In genomic region chr19:14419038-14419813, GRCh38 we compare ENCODE assay signal across 8 cellular contexts. TPM values are rescaled to one million over a fixed set of nuclear protein-coding genes. Genes with fewer than 3 reads are reported as not detected.
A peak's percentile ranks its signal among the peaks of the same experiment; 100 is the strongest.
DNase-seq lines count a peak whose midpoint lies in the region; ATAC-seq, FAIRE-seq and TF ChIP-seq lines count a peak whose summit lies in the region.

TSS of gene DDX39A (minus strand) at chr19:14419341. CDS start at chr19:14413220, 6,121 bp downstream.

- H2AFZ ChIP-seq in OCI-LY3 (ENCODE audit: low read depth, low read length): peak within 1 kb of the TSS; percentile 64; the same call in 1 of the 2 replicates
- peak within 1 kb of the TSS; percentile 98 for H2AFZ ChIP-seq in endothelial cell of umbilical vein (ENCODE audit: low read depth, low read length)

- dilution Hi-C loops in endothelial cell of umbilical vein (cut with MboI; ENCODE audit: extremely low pct_ligation_motif_present, low sequenced_read_pairs): no loop called here

- H3K4me3 ChIP-seq in OCI-LY3 (ENCODE audit: low read length) (peak within 1 kb of the TSS; percentile 98), endothelial cell of umbilical vein (replicated peaks in 1 of 3; ENCODE audit: insufficient read depth in 1 of 3, low read depth in 1 of 3, low read length in 3 of 3) (peak within 1 kb of the TSS; percentile 78 to 98 (median 82))

- CTCF ChIA-PET in endothelial cell of umbilical vein (lab: Charles Lee): interaction anchor here (1.7 to 1.9 kb wide), 2 partner anchors 13 to 53 kb away, joined by 5 to 8 read pairs; no protein-coding TSS in a partner anchor

- peak; percentile 99 for FAIRE-seq in endothelial cell of umbilical vein (lab: Jason Lieb, UNC)

- intact Hi-C loops in endothelial cell of umbilical vein (cut with micrococcal nuclease): loop anchor here (1.0 kb wide), 2 partner anchors 13 to 16 kb away; no protein-coding TSS in a partner anchor

- DNase-seq in D341Med (ENCODE audit: low spot score) (peak; percentile 97), HuH-7 (ENCODE audit: low spot score) (peak; percentile 97), endothelial cell of umbilical vein (ENCODE audit: low read depth, low spot score) (peak; percentile 99), midbrain (lab: John Stamatoyannopoulos, UW) (peak; percentile 99)
- peak; percentile 93 for DNase-seq in activated CD8-positive, alpha-beta memory T cell treated with anti-CD3 and anti-CD28 coated beads, Interleukin-2, amount 50 U/mL, for 48 hours
- DNase-seq in stimulated activated CD8-positive, alpha-beta memory T cell treated with anti-CD3 and anti-CD28 coated beads, Interleukin-2, amount 100 ng/mL, for 1 hour (ENCODE audit: low read depth in 2 of 2): peak; percentile 88 to 95

- H3K27me3 ChIP-seq in OCI-LY3 (ENCODE audit: low read depth, low read length): no peaks in the 10 kb centered on the region
- H3K27me3 ChIP-seq in endothelial cell of umbilical vein (ENCODE audit: control insufficient read depth in 2 of 2, insufficient read depth in 2 of 2, low read length in 2 of 2): no peaks in the 10 kb centered on the region

- peaks cover 49% of the 10 kb centered on the region for H3K79me2 ChIP-seq in OCI-LY3 (ENCODE audit: low read length)
- peaks cover 49% of the 10 kb centered on the region for H3K79me2 ChIP-seq in endothelial cell of umbilical vein (ENCODE audit: control insufficient read depth, insufficient read depth, low read length)

- H4K20me1 ChIP-seq in OCI-LY3 (ENCODE audit: insufficient read depth, low read length) (peaks cover 36% of the 10 kb centered on the region), endothelial cell of umbilical vein (replicated peaks; ENCODE audit: control insufficient read depth, extremely low read depth, insufficient read depth, low read length) (peaks cover 3% of the 10 kb centered on the region)

- H3K9ac ChIP-seq in OCI-LY3 (ENCODE audit: low read length) (peak within 1 kb of the TSS; percentile 100), endothelial cell of umbilical vein (replicated peaks; ENCODE audit: extremely low read depth, insufficient read depth, low read length) (peak within 1 kb of the TSS; percentile 92)

- peak; percentile 86 for TF ChIP-seq POLR2A in endothelial cell of umbilical vein (IDR thresholded peaks at IDR 0.05; ENCODE audit: low read depth, low read length)

- BruUV-seq in endothelial cell of umbilical vein (replicated peaks; lab: Mats Ljungman, UMichigan): no TSS peak

- H3K4me1 ChIP-seq in OCI-LY3 (ENCODE audit: low read length): peaks cover 32% of the 10 kb centered on the region
- H3K4me1 ChIP-seq in endothelial cell of umbilical vein (ENCODE audit: control insufficient read depth, extremely low read depth, insufficient read depth, low read length): peaks cover 12% of the 10 kb centered on the region

- POLR2A ChIA-PET in endothelial cell of umbilical vein (lab: Charles Lee): interaction anchor here (0.6 kb wide), 2 partner anchors 8 to 1548 kb away, joined by 3 to 4 read pairs; no protein-coding TSS in a partner anchor

- H3K9me3 ChIP-seq in OCI-LY3 (ENCODE audit: insufficient read depth, low read length) (no peaks in the 10 kb centered on the region), endothelial cell of umbilical vein (replicated peaks; ENCODE audit: control insufficient read depth, insufficient read depth, low read length) (no peaks in the 10 kb centered on the region)

- H3K36me3 ChIP-seq in OCI-LY3 (replicated peaks; ENCODE audit: low read depth, low read length): peaks cover 28% of the 10 kb centered on the region
- peaks cover 0 to 2% of the 10 kb centered on the region in 2 experiments for H3K36me3 ChIP-seq in endothelial cell of umbilical vein (ENCODE audit: control insufficient read depth in 2 of 2, extremely low read depth in 1 of 2, insufficient read depth in 2 of 2, low read length in 2 of 2)

- no peaks in the 10 kb centered on the region for H3K9me1 ChIP-seq in endothelial cell of umbilical vein (replicated peaks; ENCODE audit: control insufficient read depth, extremely low read depth, insufficient read depth, low read length)

- peak within 1 kb of the TSS; percentile 95 for H3K4me2 ChIP-seq in OCI-LY3 (ENCODE audit: low read length)
- H3K4me2 ChIP-seq in endothelial cell of umbilical vein (ENCODE audit: insufficient read depth, low read length): peak within 1 kb of the TSS; percentile 88

- peak; percentile 73 for ATAC-seq in GM21515 (IDR thresholded peaks at IDR 0.05; ENCODE audit: unreplicated experiment)

- TF ChIP-seq CTCF in OCI-LY3 (IDR thresholded peaks at IDR 0.05; ENCODE audit: low read depth, low read length): no peak
- TF ChIP-seq CTCF in endothelial cell of umbilical vein (IDR thresholded peaks at IDR 0.05; ENCODE audit: extremely low read depth in 1 of 2, insufficient read depth in 1 of 2, low read depth in 1 of 2, low read length in 2 of 2): no peak

- H3K27ac ChIP-seq in OCI-LY3 (ENCODE audit: low read length): peak within 1 kb of the TSS; percentile 79
- peak within 1 kb of the TSS; percentile 87 for H3K27ac ChIP-seq in endothelial cell of umbilical vein (ENCODE audit: insufficient read depth, low read depth, low read length)

TF ChIP-seq in endothelial cell of umbilical vein, 7 proteins besides CTCF, POLR2A, EP300 and RAD21:
- TF ChIP-seq JUN (IDR thresholded peaks at IDR 0.05; ENCODE audit: borderline replicate concordance, insufficient read depth, insufficient read length, low read depth) (no peak), MYC (IDR thresholded peaks at IDR 0.05; ENCODE audit: low read depth, low read length) (peak; percentile 84), POLR2AphosphoS5 (IDR thresholded peaks at IDR 0.05; ENCODE audit: insufficient read depth, low read depth, low read length) (peak; percentile 82)

RNA-seq across cellular contexts. Expression of gene DDX39A, which starts in this region (rescaled TPM):
- total RNA-seq in endothelial cell of umbilical vein: 153 and 157 TPM in 2 replicates
- 158 and 168 TPM in 2 replicates for polyA plus RNA-seq in endothelial cell of umbilical vein
- polyA plus RNA-seq in endothelial cell of umbilical vein (2011; cell fraction: cytosol; rRNA removed): 122 and 136 TPM in 2 replicates
- polyA plus RNA-seq in endothelial cell of umbilical vein (2011; cell fraction: nucleus; rRNA removed): 631 and 632 TPM in 2 replicates
- polyA plus RNA-seq in endothelial cell of umbilical vein (2012): 131 and 157 TPM in 2 replicates
- 73.4 and 92.4 TPM in 2 replicates for polyA minus RNA-seq in endothelial cell of umbilical vein
- 88.6 TPM for polyA minus RNA-seq in endothelial cell of umbilical vein (2011; cell fraction: cytosol; rRNA and poly(A)+ RNA removed)
- 81.9 and 101 TPM in 2 replicates for polyA minus RNA-seq in endothelial cell of umbilical vein (2011; cell fraction: nucleus; rRNA and poly(A)+ RNA removed)

Comparison
In these comparisons a context has a peak if more than half of its experiments do, and no peak if none do; other contexts are left out.
1. Peak in every context shown above with its lines: DNase-seq, ATAC-seq, H3K4me3 ChIP-seq and H3K27ac ChIP-seq.